Comparison of ENCODE assay signal across 15 cellular contexts in genomic region chr9:133514475-133515239, GRCh38. TPM values are rescaled to one million over a fixed set of nuclear protein-coding genes. Genes with fewer than 3 reads are reported as not detected.
DNase-seq lines count a peak whose midpoint lies in the region; TF ChIP-seq lines count a peak whose summit lies in the region.
"Had no signal": no experiment of that assay in that cellular context is flagged by ENCODE, and none has a peak within 500 bp of the region (broad histone marks: within the 10 kb centered on the region; RNA-seq: fewer than 3 reads in every experiment).

No MANE protein-coding gene starts in this region.

- peak; percentile 50 for TF ChIP-seq POLR2A in erythroblast (IDR thresholded peaks at IDR 0.05; ENCODE audit: low read length)

- H3K27ac Mint-ChIP-seq in activated naive CD4-positive, alpha-beta T cell treated with anti-CD3 and anti-CD28 coated beads for 36 hours, result no peak overlapping the region
- H3K27ac Mint-ChIP-seq: activated naive CD4-positive, alpha-beta T cell treated with anti-CD3 and anti-CD28 coated beads, Interleukin-2, amount 50 U/mL, for 72 hours; CD4-positive, CD25-positive, alpha-beta regulatory T cell had no signal

- no peak overlapping the region for H3K4me3 Mint-ChIP-seq in activated naive CD4-positive, alpha-beta T cell treated with anti-CD3 and anti-CD28 coated beads for 36 hours
- H3K4me3 Mint-ChIP-seq: CD4-positive, CD25-positive, alpha-beta regulatory T cell had no signal

- peaks cover 1% of the 10 kb centered on the region for H3K4me1 Mint-ChIP-seq in activated naive CD4-positive, alpha-beta T cell treated with anti-CD3 and anti-CD28 coated beads for 36 hours (ENCODE audit: low read depth)

- no peaks in the 10 kb centered on the region for H3K27me3 Mint-ChIP-seq in activated naive CD4-positive, alpha-beta T cell treated with anti-CD3 and anti-CD28 coated beads for 36 hours (ENCODE audit: low read depth)
- H3K27me3 Mint-ChIP-seq: CD4-positive, CD25-positive, alpha-beta regulatory T cell had no signal

- intact Hi-C loops in posterior vena cava (cut with DNase I), result no loop called here
- intact Hi-C loops in activated naive CD4-positive, alpha-beta T cell treated with anti-CD3 and anti-CD28 coated beads for 36 hours (cut with micrococcal nuclease), result no loop called here

- H3K36me3 Mint-ChIP-seq in activated naive CD4-positive, alpha-beta T cell treated with anti-CD3 and anti-CD28 coated beads for 36 hours (ENCODE audit: low read depth), result no peaks in the 10 kb centered on the region
- H3K36me3 Mint-ChIP-seq: activated naive CD4-positive, alpha-beta T cell treated with anti-CD3 and anti-CD28 coated beads, Interleukin-2, amount 50 U/mL, for 72 hours; CD4-positive, CD25-positive, alpha-beta regulatory T cell had no signal

- DNase-seq in DMS79 (lab: John Stamatoyannopoulos, UW) (peak; percentile 70), NCI-H2171 treated with DMSO at 0.1 percent for 48 hours (lab: John Stamatoyannopoulos, UW) (peak; percentile 78), erythroblast (lab: John Stamatoyannopoulos, UW) (no peak), pons (ENCODE audit: low spot score) (peak; percentile 80), posterior vena cava (ENCODE audit: low spot score) (no peak), EL (no peak), AG08395 (ENCODE audit: low spot score) (no peak)
- DNase-seq in activated naive CD4-positive, alpha-beta T cell treated with anti-CD3 and anti-CD28 coated beads for 36 hours, result no peak
- DNase-seq: CD4-positive, CD25-positive, alpha-beta regulatory T cell; cortex of kidney; NCI-H2227 treated with DMSO at 0.1 percent for 48 hours; RPMI8226; stomach had no signal

- no peaks in the 10 kb centered on the region for H3K9me3 Mint-ChIP-seq in activated naive CD4-positive, alpha-beta T cell treated with anti-CD3 and anti-CD28 coated beads for 36 hours
- H3K9me3 Mint-ChIP-seq: activated naive CD4-positive, alpha-beta T cell treated with anti-CD3 and anti-CD28 coated beads, Interleukin-2, amount 50 U/mL, for 72 hours; CD4-positive, CD25-positive, alpha-beta regulatory T cell had no signal

- CTCF ChIA-PET in activated naive CD4-positive, alpha-beta T cell treated with anti-CD3 and anti-CD28 coated beads for 36 hours (lab: Charles Lee), result no interaction called here

RNA-seq across cellular contexts. Expression of gene MYMK, which starts 10.1 kb away (rescaled TPM):
- not detected for total RNA-seq in posterior vena cava
- total RNA-seq in activated naive CD4-positive, alpha-beta T cell treated with anti-CD3 and anti-CD28 coated beads for 36 hours, result not detected
- total RNA-seq: activated naive CD4-positive, alpha-beta T cell treated with anti-CD3 and anti-CD28 coated beads, Interleukin-2, amount 50 U/mL, for 72 hours; CD4-positive, CD25-positive, alpha-beta regulatory T cell; K562; stomach had no signal

RNA-seq across cellular contexts. Expression of gene ADAMTSL2, which starts 19.8 kb away (rescaled TPM):
- total RNA-seq in posterior vena cava, result 10 to 100 TPM in 1 of 2 donors, 1 to 10 TPM in 1; 5.5 to 11.3 TPM
- under 1 TPM; 0.14 to 0.17 TPM for total RNA-seq in activated naive CD4-positive, alpha-beta T cell treated with anti-CD3 and anti-CD28 coated beads for 36 hours
- total RNA-seq: CD4-positive, CD25-positive, alpha-beta regulatory T cell had no signal

RNA-seq across cellular contexts. Expression of gene SLC2A6, which starts 35.8 kb away (rescaled TPM):
- 1 to 10 TPM; 3.2 to 4.0 TPM for total RNA-seq in posterior vena cava
- under 1 TPM; 0.62 to 0.83 TPM for total RNA-seq in activated naive CD4-positive, alpha-beta T cell treated with anti-CD3 and anti-CD28 coated beads for 36 hours

RNA-seq across cellular contexts. Expression of gene CACFD1, which starts 54.9 kb away (rescaled TPM):
- total RNA-seq in posterior vena cava, result 10 to 100 TPM; 11.7 to 13.4 TPM
- under 1 TPM; 0.35 to 0.45 TPM for total RNA-seq in activated naive CD4-positive, alpha-beta T cell treated with anti-CD3 and anti-CD28 coated beads for 36 hours

Comparison
In these comparisons a context has a peak if more than half of its experiments do, and no peak if none do; other contexts are left out.
1. DNase-seq: peak in DMS79 (single experiment), NCI-H2171 treated with DMSO at 0.1 percent for 48 hours (single experiment) and pons (single experiment); none in erythroblast (0 of 2), posterior vena cava (single experiment), activated naive CD4-positive, alpha-beta T cell treated with anti-CD3 and anti-CD28 coated beads for 36 hours (single experiment), EL (single experiment) and AG08395 (single experiment).
2. RNA of gene ADAMTSL2, which starts 19.8 kb away (total RNA-seq): 5.5 to 11.3 TPM in posterior vena cava; 0.14 to 0.17 TPM in activated naive CD4-positive, alpha-beta T cell treated with anti-CD3 and anti-CD28 coated beads for 36 hours; every median in the first group is over 4 times any median in the second.